8 cellular contexts compared by ENCODE assay signal in the genomic region with DNA sequence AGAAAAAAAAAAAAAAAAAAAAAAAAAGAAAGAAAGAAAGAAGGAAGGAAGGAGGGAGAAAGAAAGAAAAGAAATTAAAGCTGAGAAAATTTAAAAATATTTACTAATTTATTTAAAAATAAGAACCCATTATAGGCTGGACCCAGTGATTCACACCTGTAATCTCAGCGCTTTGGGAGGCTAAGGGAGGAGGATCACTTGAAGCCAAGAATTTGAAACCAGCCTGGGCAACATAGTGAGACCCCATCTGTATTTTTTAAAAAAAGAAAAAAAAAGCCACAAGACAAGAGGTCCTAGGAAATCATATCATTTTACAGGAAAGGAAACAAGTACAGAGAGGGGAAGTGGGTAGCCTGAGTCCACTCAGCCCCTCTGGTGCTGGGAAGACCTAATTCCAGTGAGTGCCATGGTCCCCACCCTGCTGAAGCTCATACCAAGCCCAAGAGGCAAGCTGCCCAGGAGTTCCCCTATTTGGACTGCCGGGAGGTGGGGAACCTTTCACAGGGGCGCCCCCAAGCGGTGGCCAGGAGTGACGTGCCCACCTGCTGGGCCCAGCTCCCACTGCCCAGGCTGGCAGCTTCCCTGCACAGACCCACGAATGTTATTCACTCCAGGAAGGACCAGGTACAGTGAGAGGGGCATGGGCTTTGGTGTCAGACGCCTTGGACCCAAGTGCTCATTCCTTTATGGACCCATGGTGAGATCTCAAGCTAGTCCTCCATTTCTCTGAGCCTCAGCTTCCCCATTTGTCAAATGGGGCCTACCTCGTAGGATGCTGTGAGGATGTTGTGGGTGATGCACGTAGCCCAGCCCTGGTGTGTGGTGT.
A peak's percentile ranks its signal among the peaks of the same experiment; 100 is the strongest.
DNase-seq lines count a peak whose midpoint lies in the region; ATAC-seq and TF ChIP-seq lines count a peak whose summit lies in the region.

No MANE protein-coding gene starts in this region.

- peak; percentile 63 to 75 for ATAC-seq in activated naive CD4-positive, alpha-beta T cell treated with anti-CD3 and anti-CD28 coated beads, Interleukin-2, amount 50 U/mL, for 72 hours
- no peak for ATAC-seq in HG03045 (IDR thresholded peaks at IDR 0.05; ENCODE audit: unreplicated experiment)

- no peak overlapping the region for H3K27ac Mint-ChIP-seq in activated naive CD4-positive, alpha-beta T cell treated with anti-CD3 and anti-CD28 coated beads, Interleukin-2, amount 50 U/mL, for 72 hours

- no peaks in the 10 kb centered on the region for H3K9me3 Mint-ChIP-seq in activated naive CD4-positive, alpha-beta T cell treated with anti-CD3 and anti-CD28 coated beads, Interleukin-2, amount 50 U/mL, for 72 hours

- DNase-seq in activated naive CD4-positive, alpha-beta T cell treated with Interleukin-2 at 50 U/mL for 16 hours, result peak; percentile 30
- no peak for DNase-seq in activated naive CD4-positive, alpha-beta T cell (lab: John Stamatoyannopoulos, UW)
- DNase-seq in NOMO-1 (lab: John Stamatoyannopoulos, UW; ENCODE audit: unreplicated experiment in 2 of 2) (peak; percentile 49 to 51), kidney epithelial cell (ENCODE audit: low read depth) (no peak), substantia nigra (lab: John Stamatoyannopoulos, UW) (peak in 15 of 49 donors; percentile 23 to 55 (median 36)), NCI-H1105 (lab: John Stamatoyannopoulos, UW) (no peak)
- peak in 1 of 2 donors; percentile 56 for DNase-seq in activated naive CD4-positive, alpha-beta T cell treated with anti-CD3 and anti-CD28 coated beads, Interleukin-2, amount 50 U/mL, for 72 hours (ENCODE audit: low spot score in 2 of 2)

- no peak overlapping the region for H3K4me3 ChIP-seq in kidney epithelial cell (ENCODE audit: low read depth, low read length)

- no peaks in the 10 kb centered on the region for H3K36me3 Mint-ChIP-seq in activated naive CD4-positive, alpha-beta T cell treated with anti-CD3 and anti-CD28 coated beads, Interleukin-2, amount 50 U/mL, for 72 hours

- peak overlapping the region; percentile 31 for H3K27ac ChIP-seq in substantia nigra (ENCODE audit: low read depth, low read length, poor library complexity, severe bottlenecking)

- H3K27me3 ChIP-seq in kidney epithelial cell (ENCODE audit: control insufficient read depth, insufficient read depth, low read length), result no peaks in the 10 kb centered on the region

- H3K36me3 ChIP-seq in kidney epithelial cell (ENCODE audit: control insufficient read depth, insufficient read depth, low read length), result peaks cover 3% of the 10 kb centered on the region

- TF ChIP-seq CTCF in kidney epithelial cell (IDR thresholded peaks at IDR 0.05; ENCODE audit: insufficient read depth, low read length, poor library complexity, severe bottlenecking), result peak; percentile 79

Comparison
In these comparisons a context has a peak if more than half of its experiments do, and no peak if none do; other contexts are left out.
1. DNase-seq: peak in activated naive CD4-positive, alpha-beta T cell treated with Interleukin-2 at 50 U/mL for 16 hours (single experiment) and NOMO-1 (2 of 2); none in activated naive CD4-positive, alpha-beta T cell (0 of 4), kidney epithelial cell (single experiment) and NCI-H1105 (single experiment).